26 cellular contexts compared by ENCODE assay signal in the genomic region with DNA sequence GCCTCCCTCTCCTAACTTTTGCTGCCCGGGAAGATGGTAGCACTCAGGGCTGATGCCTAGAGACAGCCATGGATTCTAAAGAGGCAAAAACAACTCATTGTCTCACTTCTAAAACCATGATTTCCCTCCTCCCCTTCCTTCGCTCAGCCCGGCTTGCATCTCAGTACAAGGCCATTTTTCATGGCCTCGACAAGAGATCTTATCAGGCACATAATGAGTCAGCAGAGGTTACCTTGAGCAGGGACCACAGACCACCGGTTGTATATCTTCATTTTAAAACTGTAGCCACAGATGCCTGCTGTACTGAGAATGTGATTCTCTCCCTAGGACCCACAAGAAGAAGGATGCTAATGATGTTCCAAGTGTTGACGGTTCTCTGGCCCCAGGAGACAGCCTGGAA.
"Had no signal": no experiment of that assay in that cellular context is flagged by ENCODE, and none has a peak within 500 bp of the region (broad histone marks: within the 10 kb centered on the region; RNA-seq: fewer than 3 reads in every experiment).

No MANE protein-coding gene starts in this region.

- H3K27ac Mint-ChIP-seq: activated CD4-positive, alpha-beta T cell treated with anti-CD3 and anti-CD28 coated beads, Interleukin-2, amount 10 ng/mL, durations not matched to agents 7 days and 5 days; activated CD8-positive, alpha-beta T cell treated with anti-CD3 and anti-CD28 coated beads for 36 hours; activated naive CD8-positive, alpha-beta T cell; activated T-cell treated with anti-CD3 and anti-CD28 coated beads, Interleukin-2, amount 50 U/mL, for 24 hours; activated T-cell treated with anti-CD3 and anti-CD28 coated beads, Interleukin-2, amount 50 U/mL, for 72 hours; dendritic cell treated with granulocyte-macrophage colony-stimulating factor and Interleukin-4, amounts not matched to agents 40 ng/mL and 50 ng/mL, for 4 days; endodermal cell had no signal

- H3K4me1 Mint-ChIP-seq: activated CD4-positive, alpha-beta T cell treated with anti-CD3 and anti-CD28 coated beads, Interleukin-2, amount 10 ng/mL, durations not matched to agents 7 days and 5 days; central memory CD8-positive, alpha-beta T cell had no signal

- H3K4me3 Mint-ChIP-seq: activated CD4-positive, alpha-beta T cell treated with anti-CD3 and anti-CD28 coated beads, Interleukin-2, amount 10 ng/mL, durations not matched to agents 7 days and 5 days; activated CD8-positive, alpha-beta T cell treated with anti-CD3 and anti-CD28 coated beads for 36 hours; activated naive CD8-positive, alpha-beta T cell; activated T-cell treated with anti-CD3 and anti-CD28 coated beads, Interleukin-2, amount 50 U/mL, for 24 hours; activated T-cell treated with anti-CD3 and anti-CD28 coated beads, Interleukin-2, amount 50 U/mL, for 72 hours; central memory CD8-positive, alpha-beta T cell; dendritic cell treated with granulocyte-macrophage colony-stimulating factor and Interleukin-4, amounts not matched to agents 40 ng/mL and 50 ng/mL, for 4 days; endodermal cell had no signal

- H3K27me3 Mint-ChIP-seq: activated CD4-positive, alpha-beta T cell treated with anti-CD3 and anti-CD28 coated beads, Interleukin-2, amount 10 ng/mL, durations not matched to agents 7 days and 5 days; dendritic cell treated with granulocyte-macrophage colony-stimulating factor and Interleukin-4, amounts not matched to agents 40 ng/mL and 50 ng/mL, for 4 days had no signal

- DNase-seq: activated CD4-positive, alpha-beta T cell treated with anti-CD3 and anti-CD28 coated beads for 1 hour; activated CD4-positive, alpha-beta T cell treated with anti-CD3 and anti-CD28 coated beads for 4 hours; activated CD4-positive, alpha-beta T cell treated with anti-CD3 and anti-CD28 coated beads, Interleukin-2, amount 10 ng/mL, durations not matched to agents 7 days and 5 days; activated CD4-positive, alpha-beta T cell treated with anti-CD3 and anti-CD28 coated beads, Interleukin-2, amount 50 U/mL, for 48 hours; activated CD4-positive, CD25-positive, alpha-beta regulatory T cell; activated CD8-positive, alpha-beta memory T cell treated with anti-CD3 and anti-CD28 coated beads for 24 hours; activated CD8-positive, alpha-beta memory T cell treated with anti-CD3 and anti-CD28 coated beads, Interleukin-2, amount 50 U/mL, for 4 hours; activated CD8-positive, alpha-beta T cell treated with anti-CD3 and anti-CD28 coated beads for 36 hours; activated gamma-delta T cell treated with Interleukin-2 at 50 U/mL for 16 hours; activated naive CD4-positive, alpha-beta T cell treated with anti-CD3 and anti-CD28 coated beads, Interleukin-2, amount 50 U/mL, for 16 hours; activated naive CD4-positive, alpha-beta T cell treated with Interleukin-2 at 50 U/mL for 16 hours; activated T-cell treated with anti-CD3 and anti-CD28 coated beads for 4 hours; activated T-cell treated with anti-CD3 and anti-CD28 coated beads, Interleukin-2, amount 50 U/mL, for 24 hours; activated T-cell treated with anti-CD3 and anti-CD28 coated beads, Interleukin-2, amount 50 U/mL, for 72 hours; amniotic stem cell; anterior cingulate cortex; brain microvascular endothelial cell; dorsolateral prefrontal cortex; effector memory CD4-positive, alpha-beta T cell; foreskin fibroblast; head of caudate nucleus had no signal

- ATAC-seq: activated CD8-positive, alpha-beta T cell treated with anti-CD3 and anti-CD28 coated beads for 36 hours; activated T-cell treated with anti-CD3 and anti-CD28 coated beads, Interleukin-2, amount 50 U/mL, for 72 hours; esophagus mucosa had no signal

- H3K9me3 Mint-ChIP-seq: activated CD4-positive, alpha-beta T cell treated with anti-CD3 and anti-CD28 coated beads, Interleukin-2, amount 10 ng/mL, durations not matched to agents 7 days and 5 days; central memory CD8-positive, alpha-beta T cell had no signal
